Comparison of ENCODE assay signal across 1 cellular context in genomic region chr10:30042820-30043219, GRCh38.
TF ChIP-seq lines count a peak whose summit lies in the region.

No MANE protein-coding gene starts in this region.

TF ChIP-seq in GM23338, 12 proteins besides CTCF, POLR2A, EP300 and RAD21 (continued from another document):
- TF ChIP-seq ZNF462 (CRISPR knock-in tag; IDR thresholded peaks at IDR 0.05): no peak
- TF ChIP-seq REST (IDR thresholded peaks at IDR 0.05; ENCODE audit: unreplicated experiment): no peak
- TF ChIP-seq STAT1 (IDR thresholded peaks at IDR 0.05; ENCODE audit: unreplicated experiment): no peak
- TF ChIP-seq CREB1 (CRISPR knock-in tag; IDR thresholded peaks at IDR 0.05; ENCODE audit: low read depth): no peak
- no peak for TF ChIP-seq NANOG (IDR thresholded peaks at IDR 0.05; ENCODE audit: borderline replicate concordance)
TF ChIP-seq in GM23338: peak in this region for 0.
